Comparison of ENCODE assay signal across 1 cellular context in genomic region chr11:77165066-77165465, GRCh38.
TF ChIP-seq lines count a peak whose summit lies in the region.

No MANE protein-coding gene starts in this region.

TF ChIP-seq in neural cell, 6 proteins besides CTCF, POLR2A, EP300 and RAD21 (continued from another document):
- TF ChIP-seq REST (IDR thresholded peaks at IDR 0.05; ENCODE audit: borderline replicate concordance) (no peak), SMC3 (conservative IDR thresholded peaks at IDR 0.05; ENCODE audit: poor library complexity) (no peak), POLR2AphosphoS5 (IDR thresholded peaks at IDR 0.05) (no peak), MXI1 (conservative IDR thresholded peaks at IDR 0.05; ENCODE audit: poor library complexity, severe bottlenecking) (no peak), EZH2 (IDR thresholded peaks at IDR 0.05; ENCODE audit: borderline replicate concordance, insufficient read depth, low read length, poor library complexity, severe bottlenecking) (no peak)
